Comparison of ENCODE assay signal across 9 cellular contexts in genomic region chr1:197327776-197328364, GRCh38. TPM values are rescaled to one million over a fixed set of nuclear protein-coding genes. Genes with fewer than 3 reads are reported as not detected.
DNase-seq lines count a peak whose midpoint lies in the region; ATAC-seq, FAIRE-seq and TF ChIP-seq lines count a peak whose summit lies in the region.
"Had no signal": no experiment of that assay in that cellular context is flagged by ENCODE, and none has a peak within 500 bp of the region (broad histone marks: within the 10 kb centered on the region; RNA-seq: fewer than 3 reads in every experiment).

No MANE protein-coding gene starts in this region.

- H3K79me2 ChIP-seq in keratinocyte (ENCODE audit: control insufficient read depth, insufficient read depth, low read length): no peaks in the 10 kb centered on the region

- H3K27ac ChIP-seq in SK-N-MC: no peak overlapping the region; the same call in 1 of the 2 replicates
- H3K27ac ChIP-seq in keratinocyte (ENCODE audit: control insufficient read depth, insufficient read depth, low read length): no peak overlapping the region

- H3K36me3 ChIP-seq in SK-N-MC (ENCODE audit: insufficient read depth, low read length) (no peaks in the 10 kb centered on the region), keratinocyte (ENCODE audit: control insufficient read depth in 2 of 2, extremely low read depth in 1 of 2, insufficient read depth in 2 of 2, low read length in 2 of 2) (no peaks in the 10 kb centered on the region)

- ATAC-seq in GM21825 (IDR thresholded peaks at IDR 0.05; ENCODE audit: unreplicated experiment): peak; percentile 55
- no peak for ATAC-seq in GM18517 (IDR thresholded peaks at IDR 0.05; ENCODE audit: unreplicated experiment)
- ATAC-seq: sciatic nerve had no signal

- FAIRE-seq in keratinocyte (lab: Jason Lieb, UNC): no peak

- no peak overlapping the region for H3K4me2 ChIP-seq in keratinocyte (ENCODE audit: control insufficient read depth, extremely low read depth, insufficient read depth, low read depth, low read length)

- DNase-seq in Ammon's horn (ENCODE audit: low spot score) (peak; percentile 17), SK-N-MC (ENCODE audit: low read depth, low spot score) (peak; percentile 22), keratinocyte (ENCODE audit: low read depth, low spot score) (no peak), germinal center (ENCODE audit: low spot score) (no peak)
- no peak for DNase-seq in effector CD8-positive, alpha-beta T cell (lab: John Stamatoyannopoulos, UW)
- DNase-seq in stimulated activated CD4-positive, alpha-beta T cell treated with anti-CD3 and anti-CD28 coated beads, Interleukin-12 subunit alpha, Interleukin-12 subunit beta, amount 100 ng/mL, for 4 hours: no peak

- peak in 2 of 3 experiments; percentile 42 to 46 for TF ChIP-seq CTCF in keratinocyte (optimal IDR thresholded peaks at IDR 0.05 in 1 of 3, IDR thresholded peaks at IDR 0.05 in 1 of 3, conservative IDR thresholded peaks at IDR 0.05 in 1 of 3; ENCODE audit: extremely low read depth in 1 of 3, insufficient read depth in 2 of 3, low read length in 3 of 3)

- H3K4me3 ChIP-seq in SK-N-MC (no peak overlapping the region), keratinocyte (ENCODE audit: control insufficient read depth in 2 of 3, extremely low read depth in 1 of 3, insufficient read depth in 2 of 3, low read depth in 1 of 3, low read length in 3 of 3) (no peak overlapping the region)

- H2AFZ ChIP-seq in keratinocyte (ENCODE audit: control insufficient read depth, low read length): no peak overlapping the region

- H4K20me1 ChIP-seq in keratinocyte (ENCODE audit: control insufficient read depth, extremely low read depth, insufficient read depth, low read length): no peaks in the 10 kb centered on the region

- H3K9ac ChIP-seq in SK-N-MC (ENCODE audit: insufficient read length) (peak overlapping the region; percentile 58), keratinocyte (ENCODE audit: control insufficient read depth, extremely low read depth, insufficient read depth, low read length) (no peak overlapping the region)

- H3K27me3 ChIP-seq in keratinocyte (ENCODE audit: control insufficient read depth, extremely low read depth, insufficient read depth, low read length): no peaks in the 10 kb centered on the region

- dilution Hi-C loops in keratinocyte (cut with MboI; ENCODE audit: extremely low pct_ligation_motif_present, low sequenced_read_pairs): no loop called here

- H3K9me1 ChIP-seq in keratinocyte (ENCODE audit: control insufficient read depth, extremely low read depth, insufficient read depth, low read length): no peaks in the 10 kb centered on the region

- no peaks in the 10 kb centered on the region for H3K4me1 ChIP-seq in keratinocyte (ENCODE audit: control insufficient read depth, extremely low read depth, insufficient read depth, low read length)

- H3K9me3 ChIP-seq in SK-N-MC (ENCODE audit: low read depth, low read length) (no peaks in the 10 kb centered on the region), keratinocyte (ENCODE audit: control insufficient read depth, low read depth, low read length) (no peaks in the 10 kb centered on the region)

RNA-seq across cellular contexts. Expression of gene CRB1, which starts 59.8 kb away (rescaled TPM):
- polyA plus RNA-seq in keratinocyte: 0.04 to 0.12 TPM in 2 of 3 replicates, not detected in the other
- polyA plus RNA-seq in keratinocyte (2011; ENCODE audit: low read depth): not detected
- 0.05 TPM in 1 of 2 replicates, not detected in the other for polyA plus RNA-seq in keratinocyte (2011; cell fraction: cytosol; rRNA removed)
- 0.13 and 0.19 TPM in 2 replicates for polyA plus RNA-seq in keratinocyte (2011; cell fraction: nucleus; rRNA removed)
- not detected in 2 replicates for polyA plus RNA-seq in keratinocyte (2012; ENCODE audit: low replicate concordance)
- polyA minus RNA-seq in keratinocyte: 0.20 TPM in 1 of 3 replicates, not detected in the others
- polyA minus RNA-seq in keratinocyte (2011; cell fraction: cytosol; rRNA and poly(A)+ RNA removed): not detected
- 0.16 TPM in 1 of 2 replicates, not detected in the other for polyA minus RNA-seq in keratinocyte (2011; cell fraction: nucleus; rRNA and poly(A)+ RNA removed)

Comparison
In these comparisons a context has a peak if more than half of its experiments do, and no peak if none do; other contexts are left out.
1. DNase-seq: peak in Ammon's horn (single experiment) and SK-N-MC (single experiment); none in keratinocyte (single experiment), effector CD8-positive, alpha-beta T cell (single experiment), germinal center (single experiment) and stimulated activated CD4-positive, alpha-beta T cell treated with anti-CD3 and anti-CD28 coated beads, Interleukin-12 subunit alpha, Interleukin-12 subunit beta, amount 100 ng/mL, for 4 hours (single experiment).